In the genomic region with DNA sequence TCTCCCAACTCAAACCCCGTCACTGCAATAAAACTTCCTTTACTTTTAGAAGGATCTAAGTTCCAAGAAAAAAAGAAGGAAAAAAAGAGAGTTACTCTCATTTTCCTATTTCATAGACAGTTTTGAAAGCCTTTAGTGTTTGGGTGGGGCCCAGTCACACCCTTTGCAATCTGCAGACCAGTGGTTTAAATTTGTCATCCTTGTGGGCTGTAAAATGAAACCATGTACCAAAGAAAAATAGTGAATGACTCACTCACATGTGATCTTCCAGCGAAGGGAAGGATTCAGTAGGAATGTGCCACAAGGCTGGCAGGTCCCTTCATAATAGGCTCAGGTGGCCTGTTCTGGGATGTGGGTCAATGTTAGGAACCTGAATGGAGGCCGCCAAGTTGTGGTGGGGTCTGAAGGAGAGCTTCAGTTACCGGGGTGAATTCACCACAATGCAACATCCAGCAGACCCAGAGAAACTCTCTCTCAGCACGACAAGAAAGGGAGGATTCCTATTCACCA, we compare ENCODE assay signal across 9 cellular contexts. TPM values are rescaled to one million over a fixed set of nuclear protein-coding genes. Genes with fewer than 3 reads are reported as not detected.
DNase-seq lines count a peak whose midpoint lies in the region; ATAC-seq and TF ChIP-seq lines count a peak whose summit lies in the region.
"Had no signal": no experiment of that assay in that cellular context is flagged by ENCODE, and none has a peak within 500 bp of the region (broad histone marks: within the 10 kb centered on the region; RNA-seq: fewer than 3 reads in every experiment).

No MANE protein-coding gene starts in this region.

- H3K36me3 ChIP-seq in DND-41 (ENCODE audit: insufficient read depth, low read length) (no peaks in the 10 kb centered on the region), suprapubic skin (no peaks in the 10 kb centered on the region)

- H3K4me1 Mint-ChIP-seq in immature natural killer cell = peaks cover 89 to 97% of the 10 kb centered on the region in 2 donors

- no peaks in the 10 kb centered on the region for H3K27me3 ChIP-seq in DND-41 (ENCODE audit: insufficient read depth, low read length, poor library complexity)
- no peaks in the 10 kb centered on the region for H3K27me3 ChIP-seq in suprapubic skin

- TF ChIP-seq POLR2A in suprapubic skin (IDR thresholded peaks at IDR 0.05) (no peak), GM18505 (IDR thresholded peaks at IDR 0.05; ENCODE audit: borderline replicate concordance, extremely low read depth, insufficient read depth, insufficient read length) (no peak)

- H3K9me3 ChIP-seq in DND-41 (ENCODE audit: insufficient read depth, low read length, severe bottlenecking) = no peaks in the 10 kb centered on the region
- no peaks in the 10 kb centered on the region for H3K9me3 ChIP-seq in suprapubic skin

- no peak for TF ChIP-seq EP300 in suprapubic skin (IDR thresholded peaks at IDR 0.05)

- H4K20me1 ChIP-seq in DND-41 (ENCODE audit: insufficient read depth, low read length) = no peaks in the 10 kb centered on the region

- no peaks in the 10 kb centered on the region for H3K4me1 ChIP-seq in DND-41 (ENCODE audit: insufficient read depth, low read length)
- peaks cover 96% of the 10 kb centered on the region for H3K4me1 ChIP-seq in suprapubic skin

- peaks cover 0 to 4% (median 0%) of the 10 kb centered on the region in 3 donors for H3K36me3 Mint-ChIP-seq in immature natural killer cell

- H3K4me3 ChIP-seq in DND-41 (ENCODE audit: low read depth in 1 of 2, low read length in 2 of 2) (no peak overlapping the region), suprapubic skin (no peak overlapping the region)

- H3K4me2 ChIP-seq in DND-41 (ENCODE audit: insufficient read depth, low read length) = no peak overlapping the region

- no peak overlapping the region for H3K9ac ChIP-seq in DND-41 (ENCODE audit: low read depth, low read length)

- ATAC-seq in DND-41 (ENCODE audit: insufficient read depth, low read depth) (0 out of 3 replicates have a peak, but pooled peaks have one; percentile 13), GM18505 (IDR thresholded peaks at IDR 0.05; ENCODE audit: unreplicated experiment) (no peak), HG02884 (IDR thresholded peaks at IDR 0.05; ENCODE audit: unreplicated experiment) (no peak)

- peak overlapping the region; percentile 76 to 93 (median 84) for H3K4me3 Mint-ChIP-seq in immature natural killer cell

- no peak overlapping the region for H2AFZ ChIP-seq in DND-41 (ENCODE audit: low read depth, low read length)

- no peak for TF ChIP-seq CTCF in DND-41 (IDR thresholded peaks at IDR 0.05; ENCODE audit: borderline replicate concordance, extremely low read depth, low read length, poor library complexity, severe bottlenecking)
- TF ChIP-seq CTCF in suprapubic skin (IDR thresholded peaks at IDR 0.05) = no peak

- H3K27ac ChIP-seq in DND-41 (ENCODE audit: low read length) (no peak overlapping the region), suprapubic skin (peak overlapping the region; percentile 95)

- no peaks in the 10 kb centered on the region for H3K79me2 ChIP-seq in DND-41 (ENCODE audit: insufficient read depth, low read length)

- no peak for DNase-seq in DND-41
- peak; percentile 90 for DNase-seq in LHCN-M2 (ENCODE audit: low read depth)
- peak; percentile 81 for DNase-seq in amniotic epithelial cell (ENCODE audit: low read depth)
- peak; percentile 64 to 73 (median 73) for DNase-seq in immature natural killer cell
- no peak for DNase-seq in suprapubic skin (ENCODE audit: low spot score in 2 of 2)
- no peak for DNase-seq in T-helper 9 cell

- H3K9me3 Mint-ChIP-seq in immature natural killer cell = no peaks in the 10 kb centered on the region
- H3K9me3 Mint-ChIP-seq: IgD-negative memory B cell had no signal

- H3K27ac Mint-ChIP-seq in immature natural killer cell = peak overlapping the region; percentile 89 to 96 (median 94)
- H3K27ac Mint-ChIP-seq: IgD-negative memory B cell had no signal

- H3K27me3 Mint-ChIP-seq in immature natural killer cell (ENCODE audit: low read depth in 3 of 3) = peaks cover 0 to 6% (median 2%) of the 10 kb centered on the region in 3 donors
- H3K27me3 Mint-ChIP-seq: IgD-negative memory B cell had no signal

- WGBS in suprapubic skin = 33% methylated on average over 5 of the region's 5 CpGs

RNA-seq across cellular contexts. Expression of gene ANXA4, which starts 28.3 kb away (rescaled TPM):
- total RNA-seq in LHCN-M2 (2014; rRNA removed) (29.0 and 33.6 TPM in 2 replicates), suprapubic skin (10 to 100 TPM; 58.1 to 91.6 (median 85.8) TPM)
- polyA plus RNA-seq in LHCN-M2 (2012) = 95.8 TPM
- 10 to 100 TPM; 80.8 to 86.1 (median 85.5) TPM for polyA plus RNA-seq in immature natural killer cell

RNA-seq across cellular contexts. Expression of gene GMCL1, which starts 59.2 kb away (rescaled TPM):
- total RNA-seq in LHCN-M2 (2014; rRNA removed) (6.7 and 9.1 TPM in 2 replicates), suprapubic skin (10 to 100 TPM in 3 of 4 donors, 1 to 10 TPM in 1; 9.3 to 15.0 (median 14.4) TPM)
- polyA plus RNA-seq in LHCN-M2 (2012) = 3.7 TPM
- 10 to 100 TPM; 38.4 to 52.9 (median 38.9) TPM for polyA plus RNA-seq in immature natural killer cell

Comparison
In these comparisons a context has a peak if more than half of its experiments do, and no peak if none do; other contexts are left out.
1. DNase-seq: peak in LHCN-M2 (single experiment), amniotic epithelial cell (single experiment) and immature natural killer cell (3 of 3); none in DND-41 (single experiment), suprapubic skin (0 of 2) and T-helper 9 cell (single experiment).